In the genomic region with DNA sequence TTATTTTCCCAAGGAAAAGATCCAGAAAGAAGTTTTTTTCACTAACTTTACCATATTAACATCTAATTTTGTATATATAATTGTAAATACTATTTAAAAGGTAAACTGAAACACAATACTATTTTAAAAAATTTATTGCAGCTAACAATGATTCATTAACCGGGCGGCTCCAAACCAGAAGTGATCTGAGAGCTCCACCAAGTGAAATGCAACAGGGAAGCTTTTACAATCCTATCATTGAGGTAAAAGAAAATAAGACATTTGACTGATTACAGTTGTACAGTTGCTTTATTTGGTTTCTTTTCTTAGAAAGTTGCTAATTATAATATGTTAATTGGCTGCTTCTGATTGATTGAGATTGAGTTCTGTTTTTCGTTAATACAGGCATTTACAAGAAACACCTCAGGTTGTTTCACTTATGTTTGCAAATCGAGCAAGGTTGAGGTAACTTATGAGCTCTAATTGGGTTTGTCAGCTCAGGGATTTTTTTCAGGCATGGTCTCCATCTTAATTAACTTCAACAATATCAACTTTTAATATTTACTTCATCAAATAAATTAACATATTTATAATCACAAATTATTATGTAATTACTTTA, we compare ENCODE assay signal across 12 cellular contexts.
A peak's percentile ranks its signal among the peaks of the same experiment; 100 is the strongest.
DNase-seq lines count a peak whose midpoint lies in the region; ATAC-seq, FAIRE-seq and TF ChIP-seq lines count a peak whose summit lies in the region.
"Had no signal": no experiment of that assay in that cellular context is flagged by ENCODE, and none has a peak within 500 bp of the region (broad histone marks: within the 10 kb centered on the region; RNA-seq: fewer than 3 reads in every experiment).

No MANE protein-coding gene starts in this region.

- no peaks in the 10 kb centered on the region for H3K4me1 ChIP-seq in upper lobe of left lung

- DNase-seq in DMS79 treated with DMSO at 0.1 percent for 48 hours (lab: John Stamatoyannopoulos, UW) (peak; percentile 9), DMS79 (lab: John Stamatoyannopoulos, UW) (no peak), NCI-H748 treated with DMSO at 0.1 percent for 48 hours (lab: John Stamatoyannopoulos, UW) (peak; percentile 22), progenitor cell of endocrine pancreas (ENCODE audit: low spot score, unreplicated experiment) (no peak), mucosa of gallbladder (ENCODE audit: low spot score) (no peak), upper lobe of left lung (no peak)
- DNase-seq: activated CD4-positive, alpha-beta memory T cell treated with anti-CD3 and anti-CD28 coated beads, Interleukin-2, amount 10 ng/mL, durations not matched to agents 7 days and 5 days; AML-193; NCI-H524 treated with DMSO at 0.1 percent for 48 hours had no signal

- H3K36me3 Mint-ChIP-seq in progenitor cell of endocrine pancreas (ENCODE audit: insufficient read depth) = no peaks in the 10 kb centered on the region

- no peak for TF ChIP-seq POLR2A in upper lobe of left lung (IDR thresholded peaks at IDR 0.05)

- no peak for ATAC-seq in HG02798 (IDR thresholded peaks at IDR 0.05; ENCODE audit: poor library complexity, unreplicated experiment)
- no peak for ATAC-seq in upper lobe of left lung (ENCODE audit: low FRiP score in 2 of 2)

- TF ChIP-seq CTCF in progenitor cell of endocrine pancreas (IDR thresholded peaks at IDR 0.05; ENCODE audit: unreplicated experiment) (peak; percentile 38), upper lobe of left lung (IDR thresholded peaks at IDR 0.05) (no peak)

- H3K27me3 Mint-ChIP-seq in progenitor cell of endocrine pancreas = peaks cover 4% of the 10 kb centered on the region
- H3K27me3 Mint-ChIP-seq: dendritic cell treated with granulocyte-macrophage colony-stimulating factor and Interleukin-4, amounts not matched to agents 40 ng/mL and 50 ng/mL, for 4 days had no signal

- no peak for TF ChIP-seq EP300 in upper lobe of left lung (IDR thresholded peaks at IDR 0.05)

- 63 to 66% methylated on average over 4 of the region's 4 CpGs for WGBS in upper lobe of left lung, 2 donors

- H3K9me3 Mint-ChIP-seq in progenitor cell of endocrine pancreas (ENCODE audit: low read depth) = no peaks in the 10 kb centered on the region
- H3K9me3 Mint-ChIP-seq: activated CD4-positive, alpha-beta memory T cell treated with anti-CD3 and anti-CD28 coated beads, Interleukin-2, amount 10 ng/mL, durations not matched to agents 7 days and 5 days; dendritic cell treated with granulocyte-macrophage colony-stimulating factor and Interleukin-4, amounts not matched to agents 40 ng/mL and 50 ng/mL, for 4 days had no signal

- FAIRE-seq in endometrium (lab: Jason Lieb, UNC) = peak; percentile 93

- no peaks in the 10 kb centered on the region for H3K27me3 ChIP-seq in upper lobe of left lung

- H3K4me3 Mint-ChIP-seq in progenitor cell of endocrine pancreas (ENCODE audit: low read depth) = no peak overlapping the region
- H3K4me3 Mint-ChIP-seq: activated CD4-positive, alpha-beta memory T cell treated with anti-CD3 and anti-CD28 coated beads, Interleukin-2, amount 10 ng/mL, durations not matched to agents 7 days and 5 days; dendritic cell treated with granulocyte-macrophage colony-stimulating factor and Interleukin-4, amounts not matched to agents 40 ng/mL and 50 ng/mL, for 4 days had no signal

- no peak overlapping the region for H3K27ac Mint-ChIP-seq in progenitor cell of endocrine pancreas
- H3K27ac Mint-ChIP-seq: activated CD4-positive, alpha-beta memory T cell treated with anti-CD3 and anti-CD28 coated beads, Interleukin-2, amount 10 ng/mL, durations not matched to agents 7 days and 5 days; dendritic cell treated with granulocyte-macrophage colony-stimulating factor and Interleukin-4, amounts not matched to agents 40 ng/mL and 50 ng/mL, for 4 days had no signal

- H3K9me3 ChIP-seq in upper lobe of left lung = no peaks in the 10 kb centered on the region

- no peak overlapping the region for H3K4me3 ChIP-seq in upper lobe of left lung

- no peak overlapping the region for H3K27ac ChIP-seq in upper lobe of left lung

- no peaks in the 10 kb centered on the region for H3K36me3 ChIP-seq in upper lobe of left lung

- H3K4me1 Mint-ChIP-seq in progenitor cell of endocrine pancreas (ENCODE audit: low read depth) = no peaks in the 10 kb centered on the region
- H3K4me1 Mint-ChIP-seq: activated CD4-positive, alpha-beta memory T cell treated with anti-CD3 and anti-CD28 coated beads, Interleukin-2, amount 10 ng/mL, durations not matched to agents 7 days and 5 days had no signal

Comparison
In these comparisons a context has a peak if more than half of its experiments do, and no peak if none do; other contexts are left out.
1. DNase-seq: peak in DMS79 treated with DMSO at 0.1 percent for 48 hours (single experiment) and NCI-H748 treated with DMSO at 0.1 percent for 48 hours (single experiment); none in DMS79 (single experiment), progenitor cell of endocrine pancreas (single experiment), mucosa of gallbladder (single experiment) and upper lobe of left lung (0 of 2).